In genomic region chr3:98147179-98147578, GRCh38 we compare ENCODE assay signal across 32 cellular contexts. TPM values are rescaled to one million over a fixed set of nuclear protein-coding genes. Genes with fewer than 3 reads are reported as not detected.
"Had no signal": no experiment of that assay in that cellular context is flagged by ENCODE, and none has a peak within 500 bp of the region (broad histone marks: within the 10 kb centered on the region; RNA-seq: fewer than 3 reads in every experiment).

OR5H14 (plus strand) TSS chr3:98147479; CDS start chr3:98149386, 1,907 bp downstream.

- H3K9me3 ChIP-seq: stomach, suprapubic skin, testis, thoracic aorta, thyroid gland, tibial artery, tibial nerve, transverse colon, upper lobe of left lung, upper lobe of right lung, uterus, vagina had no signal

- ATAC-seq: stimulated activated effector memory CD8-positive, alpha-beta T cell treated with anti-CD3 and anti-CD28 coated beads, Interleukin-12 subunit alpha, Interleukin-12 subunit beta, amount 100 ng/mL, for 72 hours; stimulated activated memory B cell treated with anti-CD40 and anti-IgM and Interleukin-4, amounts not matched to agents 10 μg/mL and 1 μg/mL and 100 μg/mL, for 72 hours; stimulated activated naive B cell treated with anti-CD40 and anti-IgM and Interleukin-4, amounts not matched to agents 10 μg/mL and 1 μg/mL and 100 μg/mL, for 72 hours; stimulated activated naive CD8-positive, alpha-beta T cell treated with anti-CD3 and anti-CD28 coated beads, Interleukin-15, amount 100 ng/mL, for 72 hours; stimulated activated naive CD8-positive, alpha-beta T cell treated with anti-CD3 and anti-CD28 coated beads, Interleukin-15, Interleukin-2, amounts not matched to agents 100 U/mL and 50 U/mL, for 24 hours; upper lobe of right lung had no signal

- H3K27ac ChIP-seq: stomach, suprapubic skin, testis, thoracic aorta, thyroid gland, tibial artery, tibial nerve, transverse colon, upper lobe of left lung, upper lobe of right lung, uterus, vagina had no signal

- H3K27me3 Mint-ChIP-seq: stimulated activated memory B cell treated with anti-CD40 and anti-IgM and Interleukin-4, amounts not matched to agents 10 μg/mL and 1 μg/mL and 100 μg/mL, for 72 hours; stimulated activated naive B cell treated with anti-CD40 and anti-IgM and Interleukin-4, amounts not matched to agents 10 μg/mL and 1 μg/mL and 100 μg/mL, for 72 hours; stimulated activated naive CD8-positive, alpha-beta T cell treated with anti-CD3 and anti-CD28 coated beads, Interleukin-15, Interleukin-2, amounts not matched to agents 100 ng/mL and 50 ng/mL, for 24 hours; type B pancreatic cell had no signal

- H3K9me3 Mint-ChIP-seq: stimulated activated effector memory CD8-positive, alpha-beta T cell treated with anti-CD3 and anti-CD28 coated beads, Interleukin-12 subunit alpha, Interleukin-12 subunit beta, amount 100 ng/mL, for 72 hours; type B pancreatic cell had no signal

- H3K27me3 ChIP-seq: stomach, suprapubic skin, testis, thyroid gland, tibial artery, tibial nerve, transverse colon, upper lobe of left lung, upper lobe of right lung, uterus, vagina had no signal

- H3K27ac Mint-ChIP-seq: stimulated activated effector memory CD8-positive, alpha-beta T cell treated with anti-CD3 and anti-CD28 coated beads, Interleukin-12 subunit alpha, Interleukin-12 subunit beta, amount 100 ng/mL, for 72 hours; stimulated activated memory B cell treated with anti-CD40 and anti-IgM and Interleukin-4, amounts not matched to agents 10 μg/mL and 1 μg/mL and 100 μg/mL, for 72 hours; stimulated activated naive B cell treated with anti-CD40 and anti-IgM and Interleukin-4, amounts not matched to agents 10 μg/mL and 1 μg/mL and 100 μg/mL, for 72 hours; stimulated activated naive CD8-positive, alpha-beta T cell treated with anti-CD3 and anti-CD28 coated beads, Interleukin-15, Interleukin-2, amounts not matched to agents 100 ng/mL and 50 ng/mL, for 24 hours; type B pancreatic cell had no signal

- H3K36me3 Mint-ChIP-seq: stimulated activated effector memory CD8-positive, alpha-beta T cell treated with anti-CD3 and anti-CD28 coated beads, Interleukin-12 subunit alpha, Interleukin-12 subunit beta, amount 100 ng/mL, for 72 hours; stimulated activated memory B cell treated with anti-CD40 and anti-IgM and Interleukin-4, amounts not matched to agents 10 μg/mL and 1 μg/mL and 100 μg/mL, for 72 hours; stimulated activated naive B cell treated with anti-CD40 and anti-IgM and Interleukin-4, amounts not matched to agents 10 μg/mL and 1 μg/mL and 100 μg/mL, for 72 hours; type B pancreatic cell had no signal

- H3K4me1 ChIP-seq: stomach, suprapubic skin, testis, thyroid gland, tibial artery, tibial nerve, transverse colon, upper lobe of left lung, upper lobe of right lung, uterus, vagina had no signal

- H3K4me1 Mint-ChIP-seq: stimulated activated effector memory CD8-positive, alpha-beta T cell treated with anti-CD3 and anti-CD28 coated beads, Interleukin-12 subunit alpha, Interleukin-12 subunit beta, amount 100 ng/mL, for 72 hours; stimulated activated memory B cell treated with anti-CD40 and anti-IgM and Interleukin-4, amounts not matched to agents 10 μg/mL and 1 μg/mL and 100 μg/mL, for 72 hours; stimulated activated naive B cell treated with anti-CD40 and anti-IgM and Interleukin-4, amounts not matched to agents 10 μg/mL and 1 μg/mL and 100 μg/mL, for 72 hours; stimulated activated naive CD8-positive, alpha-beta T cell treated with anti-CD3 and anti-CD28 coated beads, Interleukin-15, amount 100 ng/mL, for 72 hours had no signal

- H3K4me3 Mint-ChIP-seq: stimulated activated effector memory CD8-positive, alpha-beta T cell treated with anti-CD3 and anti-CD28 coated beads, Interleukin-12 subunit alpha, Interleukin-12 subunit beta, amount 100 ng/mL, for 72 hours; stimulated activated memory B cell treated with anti-CD40 and anti-IgM and Interleukin-4, amounts not matched to agents 10 μg/mL and 1 μg/mL and 100 μg/mL, for 72 hours; stimulated activated naive B cell treated with anti-CD40 and anti-IgM and Interleukin-4, amounts not matched to agents 10 μg/mL and 1 μg/mL and 100 μg/mL, for 72 hours; stimulated activated naive CD8-positive, alpha-beta T cell treated with anti-CD3 and anti-CD28 coated beads, Interleukin-15, amount 100 ng/mL, for 72 hours; stimulated activated naive CD8-positive, alpha-beta T cell treated with anti-CD3 and anti-CD28 coated beads, Interleukin-15, Interleukin-2, amounts not matched to agents 100 ng/mL and 50 ng/mL, for 24 hours; type B pancreatic cell had no signal

- DNase-seq: stimulated activated CD4-positive, alpha-beta T cell treated with anti-CD3 and anti-CD28 coated beads, Interleukin-2, amount 100 ng/mL, for 48 hours; stimulated activated CD4-positive, alpha-beta T cell treated with anti-CD3 and anti-CD28 coated beads, Interleukin-4, amount 100 ng/mL, for 1 hour; stimulated activated CD4-positive, alpha-beta T cell treated with anti-CD3 and anti-CD28 coated beads, Interleukin-4, amount 100 ng/mL, for 24 hours; stimulated activated CD4-positive, alpha-beta T cell treated with anti-CD3 and anti-CD28 coated beads, Interleukin-4, amount 100 ng/mL, for 4 hours; stimulated activated CD8-positive, alpha-beta memory T cell treated with anti-CD3 and anti-CD28 coated beads, Interleukin-4, amount 100 ng/mL, for 48 hours; stimulated activated naive B cell treated with anti-CD40 and anti-IgM and Interleukin-4, amounts not matched to agents 10 μg/mL and 1 μg/mL and 100 μg/mL, for 72 hours; stimulated activated naive CD4-positive, alpha-beta T cell; stimulated activated naive CD4-positive, alpha-beta T cell treated with Interleukin-2 at 50 U/mL for 16 hours; stimulated activated naive CD8-positive, alpha-beta T cell treated with anti-CD3 and anti-CD28 coated beads, Interleukin-15, amount 100 ng/mL, for 72 hours; stimulated activated naive CD8-positive, alpha-beta T cell treated with anti-CD3 and anti-CD28 coated beads, Interleukin-15, Interleukin-2, amounts not matched to agents 100 U/mL and 50 U/mL, for 24 hours; stomach; substantia nigra; testis; thyroid gland; tibial artery; transverse colon; trophoblast cell; upper lobe of left lung; upper lobe of right lung; uterus had no signal

RNA-seq across cellular contexts. Expression of gene OR5H14, which starts in this region (rescaled TPM):
- total RNA-seq: stomach, subcutaneous adipose tissue, suprapubic skin, temporal lobe, thoracic aorta, thyroid gland, tibial nerve, transverse colon, upper lobe of left lung, upper lobe of right lung, ureter, urinary bladder, uterus, vagina had no signal
